34 cellular contexts compared by ENCODE assay signal in the genomic region with DNA sequence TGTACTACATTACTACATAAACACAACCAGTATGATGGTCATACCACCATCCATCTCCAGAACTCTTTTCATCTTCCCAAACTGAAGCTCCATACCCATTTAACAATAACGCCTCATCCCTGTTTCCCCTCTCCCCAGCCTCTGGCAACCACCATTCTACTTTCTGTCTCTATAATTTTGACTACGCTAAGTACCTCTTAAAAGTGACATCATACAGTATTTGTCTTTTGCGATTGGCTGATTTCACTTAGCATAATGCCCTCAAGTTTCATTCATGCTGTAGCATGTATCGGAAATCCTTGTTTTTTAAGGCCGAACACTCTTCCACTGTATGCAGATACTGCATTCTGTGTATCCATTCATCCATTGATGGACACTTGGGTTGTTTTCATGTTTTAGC. TPM values are rescaled to one million over a fixed set of nuclear protein-coding genes. Genes with fewer than 3 reads are reported as not detected.
"Had no signal": no experiment of that assay in that cellular context is flagged by ENCODE, and none has a peak within 500 bp of the region (broad histone marks: within the 10 kb centered on the region; RNA-seq: fewer than 3 reads in every experiment).

No MANE protein-coding gene starts in this region.

- H3K4me1 Mint-ChIP-seq: naive thymus-derived CD8-positive, alpha-beta T cell; stimulated activated memory B cell treated with anti-CD40 and anti-IgM and Interleukin-4, amounts not matched to agents 10 μg/mL and 1 μg/mL and 100 μg/mL, for 72 hours; stimulated activated naive CD8-positive, alpha-beta T cell treated with anti-CD3 and anti-CD28 coated beads, Interleukin-15, amount 100 ng/mL, for 72 hours had no signal

- H3K27me3 ChIP-seq: neutrophil, pancreas, spleen, suprapubic skin, testis, tibial artery, transverse colon, upper lobe of right lung, uterus had no signal

- H3K27ac ChIP-seq: neutrophil, pancreas, prostate gland, skin epidermis, spleen, suprapubic skin, testis, tibial artery, transverse colon, upper lobe of right lung, uterus had no signal

- DNase-seq: naive thymus-derived CD8-positive, alpha-beta T cell; nucleus accumbens; pancreas; right cardiac atrium; spleen; stimulated activated CD4-positive, alpha-beta T cell treated with anti-CD3 and anti-CD28 coated beads, Interleukin-12 subunit alpha, Interleukin-12 subunit beta, amount 100 ng/mL, for 4 hours; stimulated activated CD4-positive, alpha-beta T cell treated with anti-CD3 and anti-CD28 coated beads, Interleukin-1b, Interleukin-23, amount 100 ng/mL, for 48 hours; stimulated activated CD4-positive, alpha-beta T cell treated with anti-CD3 and anti-CD28 coated beads, Interleukin-4, amount 100 ng/mL, for 1 hour; stimulated activated CD4-positive, alpha-beta T cell treated with anti-CD3 and anti-CD28 coated beads, Interleukin-4, amount 100 ng/mL, for 4 hours; stimulated activated CD8-positive, alpha-beta memory T cell treated with anti-CD3 and anti-CD28 coated beads, Interleukin-4, amount 100 ng/mL, for 48 hours; stimulated activated naive CD4-positive, alpha-beta T cell; stimulated activated naive CD8-positive, alpha-beta T cell treated with anti-CD3 and anti-CD28 coated beads, Interleukin-15, amount 100 ng/mL, for 72 hours; stimulated activated naive CD8-positive, alpha-beta T cell treated with anti-CD3 and anti-CD28 coated beads, Interleukin-15, Interleukin-2, amounts not matched to agents 100 U/mL and 50 U/mL, for 24 hours; substantia nigra; testis; tibial artery; transverse colon; upper lobe of right lung; uterus had no signal

- FAIRE-seq: pancreas had no signal

- H3K4me3 Mint-ChIP-seq: naive thymus-derived CD8-positive, alpha-beta T cell; natural killer cell treated with Interleukin-12 subunit alpha and Interleukin-12 subunit beta and Interleukin-15 and Interleukin-18, amount 100 ng/mL, for 72 hours; nephron progenitor cell; neural crest cell; stimulated activated memory B cell treated with anti-CD40 and anti-IgM and Interleukin-4, amounts not matched to agents 10 μg/mL and 1 μg/mL and 100 μg/mL, for 72 hours; stimulated activated naive CD8-positive, alpha-beta T cell treated with anti-CD3 and anti-CD28 coated beads, Interleukin-15, amount 100 ng/mL, for 72 hours; type B pancreatic cell had no signal

- ATAC-seq: naive thymus-derived CD8-positive, alpha-beta T cell; pancreas; sciatic nerve; stimulated activated memory B cell treated with anti-CD40 and anti-IgM and Interleukin-4, amounts not matched to agents 10 μg/mL and 1 μg/mL and 100 μg/mL, for 72 hours; stimulated activated naive CD8-positive, alpha-beta T cell treated with anti-CD3 and anti-CD28 coated beads, Interleukin-15, amount 100 ng/mL, for 72 hours; stimulated activated naive CD8-positive, alpha-beta T cell treated with anti-CD3 and anti-CD28 coated beads, Interleukin-15, Interleukin-2, amounts not matched to agents 100 U/mL and 50 U/mL, for 24 hours; upper lobe of right lung had no signal

- H3K27ac Mint-ChIP-seq: naive thymus-derived CD8-positive, alpha-beta T cell; natural killer cell treated with Interleukin-12 subunit alpha and Interleukin-12 subunit beta and Interleukin-15 and Interleukin-18, amount 100 ng/mL, for 72 hours; nephron progenitor cell; stimulated activated memory B cell treated with anti-CD40 and anti-IgM and Interleukin-4, amounts not matched to agents 10 μg/mL and 1 μg/mL and 100 μg/mL, for 72 hours; stimulated activated naive CD8-positive, alpha-beta T cell treated with anti-CD3 and anti-CD28 coated beads, Interleukin-15, amount 100 ng/mL, for 72 hours; type B pancreatic cell had no signal

- H3K36me3 ChIP-seq: neutrophil, pancreas, prostate gland, spleen, suprapubic skin, tibial artery, transverse colon, upper lobe of right lung, uterus had no signal

- H3K9me3 ChIP-seq: neutrophil, pancreas, prostate gland, spleen, suprapubic skin, testis, tibial artery, transverse colon, upper lobe of right lung, uterus had no signal

- H3K4me1 ChIP-seq: pancreas, prostate gland, spleen, suprapubic skin, testis, tibial artery, transverse colon, upper lobe of right lung, uterus had no signal

- H3K36me3 Mint-ChIP-seq: natural killer cell treated with Interleukin-12 subunit alpha and Interleukin-12 subunit beta and Interleukin-15 and Interleukin-18, amount 100 ng/mL, for 72 hours; type B pancreatic cell had no signal

- H3K4me3 ChIP-seq: pancreas, prostate gland, skin epidermis, smooth muscle cell, spleen, suprapubic skin, testis, tibial artery, transverse colon, upper lobe of right lung, uterus had no signal

- H3K9me3 Mint-ChIP-seq: natural killer cell treated with Interleukin-12 subunit alpha and Interleukin-12 subunit beta and Interleukin-15 and Interleukin-18, amount 100 ng/mL, for 72 hours; nephron progenitor cell; neural crest cell; stimulated activated memory B cell treated with anti-CD40 and anti-IgM and Interleukin-4, amounts not matched to agents 10 μg/mL and 1 μg/mL and 100 μg/mL, for 72 hours; stimulated activated naive CD8-positive, alpha-beta T cell treated with anti-CD3 and anti-CD28 coated beads, Interleukin-15, amount 100 ng/mL, for 72 hours; type B pancreatic cell had no signal

- H3K27me3 Mint-ChIP-seq: stimulated activated naive CD8-positive, alpha-beta T cell treated with anti-CD3 and anti-CD28 coated beads, Interleukin-15, amount 100 ng/mL, for 72 hours had no signal

- H3K4me2 ChIP-seq: smooth muscle cell had no signal

RNA-seq across cellular contexts. Expression of a gene that starts 29.7 kb away (rescaled TPM):
- total RNA-seq: naive thymus-derived CD8-positive, alpha-beta T cell; natural killer cell treated with Interleukin-12 subunit alpha and Interleukin-12 subunit beta and Interleukin-15 and Interleukin-18, amount 100 ng/mL, for 72 hours; omental fat pad; osteocyte; pancreas; renal cortical epithelial cell; right cardiac atrium; smooth muscle cell; spleen; upper lobe of right lung; urinary bladder had no signal
- polyA plus RNA-seq: naive thymus-derived CD8-positive, alpha-beta T cell; right cardiac atrium; smooth muscle cell; spleen had no signal
